Comparison of ENCODE assay signal across 13 cellular contexts in genomic region chr2:215432759-215433594, GRCh38. TPM values are rescaled to one million over a fixed set of nuclear protein-coding genes. Genes with fewer than 3 reads are reported as not detected.
DNase-seq lines count a peak whose midpoint lies in the region; ATAC-seq, FAIRE-seq and TF ChIP-seq lines count a peak whose summit lies in the region.
"Had no signal": no experiment of that assay in that cellular context is flagged by ENCODE, and none has a peak within 500 bp of the region (broad histone marks: within the 10 kb centered on the region; RNA-seq: fewer than 3 reads in every experiment).

No MANE protein-coding gene starts in this region.

- peak overlapping the region; percentile 89 for H3K4me2 ChIP-seq in HepG2 (ENCODE audit: low read depth, low read length)

- POLR2A ChIA-PET in HepG2 (lab: Yijun Ruan, JAX) = interaction anchor here (0.7 to 5.8 kb wide), 12 partner anchors 8 to 401 kb away, joined by 3 to 118 read pairs (median 4); no protein-coding TSS in a partner anchor

- peaks cover 63% of the 10 kb centered on the region for H4K20me1 ChIP-seq in HepG2 (ENCODE audit: insufficient read depth, low read length)

- ATAC-seq in HepG2 = no peak
- no peak for ATAC-seq in HG02885 (IDR thresholded peaks at IDR 0.05; ENCODE audit: poor library complexity, unreplicated experiment)
- no peak for ATAC-seq in GM21576 (IDR thresholded peaks at IDR 0.05; ENCODE audit: unreplicated experiment)
- ATAC-seq: stimulated activated naive CD8-positive, alpha-beta T cell treated with anti-CD3 and anti-CD28 coated beads, Interleukin-15, amount 100 ng/mL, for 72 hours had no signal

- intact Hi-C loops in HepG2 (cut with micrococcal nuclease; ENCODE audit: unreplicated experiment) = loop anchor here (2.0 kb wide), 1 partner anchor 488 kb away; no protein-coding TSS in a partner anchor

- 75% methylated on average over 8 of the region's 8 CpGs for WGBS in HepG2 (ENCODE audit: low lambda C conversion rate)
- 97% methylated on average over 8 of the region's 8 CpGs for WGBS in suprapubic skin

- no peak for TF ChIP-seq CTCF in choroid plexus epithelial cell (conservative IDR thresholded peaks at IDR 0.05; ENCODE audit: low read depth, low read length)
- no peak for TF ChIP-seq CTCF in HepG2 (CRISPR knock-in tag; IDR thresholded peaks at IDR 0.05)
- TF ChIP-seq CTCF in suprapubic skin (IDR thresholded peaks at IDR 0.05) = no peak

- TF ChIP-seq EP300 in HepG2 (IDR thresholded peaks at IDR 0.05; ENCODE audit: low read depth in 2 of 2, low read length in 2 of 2) (no peak), HepG2 (CRISPR knock-in tag; IDR thresholded peaks at IDR 0.05; ENCODE audit: borderline replicate concordance) (no peak), suprapubic skin (IDR thresholded peaks at IDR 0.05) (no peak)

- FAIRE-seq in HTR-8/SVneo (lab: Jason Lieb, UNC) = peak; percentile 13
- FAIRE-seq in HepG2 (lab: Jason Lieb, UNC) = no peak

- H3K4me1 ChIP-seq in HepG2 (ENCODE audit: insufficient read depth, low read length) (peaks cover 73% of the 10 kb centered on the region), suprapubic skin (peaks cover 29% of the 10 kb centered on the region)

- H3K27me3 ChIP-seq in HepG2 (ENCODE audit: control insufficient read depth in 1 of 2, insufficient read depth in 2 of 2, low read length in 2 of 2) = no peaks in the 10 kb centered on the region; a peak in 1 of 5 replicates
- peaks cover 27% of the 10 kb centered on the region for H3K27me3 ChIP-seq in suprapubic skin

- no TSS peak for BruUV-seq in HepG2 (replicated peaks; lab: Mats Ljungman, UMichigan)

- H3K27ac ChIP-seq in HepG2 (ENCODE audit: extremely low read length, insufficient read depth, low read length) (peak overlapping the region; percentile 71), suprapubic skin (peak overlapping the region; percentile 46)

- TF ChIP-seq RAD21 in HepG2 (CRISPR knock-in tag; IDR thresholded peaks at IDR 0.05) = no peak

- in situ Hi-C loops in HepG2 (cut with HindIII; ENCODE audit: extremely low pct_ligation_motif_present, low pct_unique_long_range_greater_than_20kb) = loop anchor here (5.0 kb wide), 2 partner anchors 184 to 489 kb away; no protein-coding TSS in a partner anchor

- peak overlapping the region; percentile 77 for H3K4me3 ChIP-seq in choroid plexus epithelial cell (ENCODE audit: low read depth, low read length)
- H3K4me3 ChIP-seq in HepG2 (replicated peaks in 1 of 3; ENCODE audit: insufficient read depth in 1 of 3, low read depth in 2 of 3, low read length in 3 of 3) = peak overlapping the region; percentile 64 to 99 (median 95)
- H3K4me3 ChIP-seq in suprapubic skin = no peak overlapping the region

- H3K9ac ChIP-seq in HepG2 (ENCODE audit: insufficient read depth, low read depth, low read length) = peak overlapping the region; percentile 64

- peak; percentile 28 to 52; a peak in 3 of 4 replicates for TF ChIP-seq POLR2A in HepG2 (IDR thresholded peaks at IDR 0.05; ENCODE audit: insufficient read depth in 1 of 2, low read depth in 2 of 2, low read length in 2 of 2)
- TF ChIP-seq POLR2A in suprapubic skin (IDR thresholded peaks at IDR 0.05) = no peak

- no peak overlapping the region for H2AFZ ChIP-seq in HepG2 (ENCODE audit: low read length)

- H3K9me3 ChIP-seq in HepG2 (ENCODE audit: low read length) (no peaks in the 10 kb centered on the region), suprapubic skin (no peaks in the 10 kb centered on the region)

- CTCF ChIA-PET in HepG2 (lab: Yijun Ruan, JAX; ENCODE audit: low intra/inter-chr PET ratio, low total read pairs) = no interaction called here

- peaks cover 72% of the 10 kb centered on the region for H3K79me2 ChIP-seq in HepG2 (ENCODE audit: insufficient read depth, low read length)

- H3K36me3 ChIP-seq in HepG2 (replicated peaks in 1 of 2; ENCODE audit: control insufficient read depth in 1 of 2, insufficient read depth in 2 of 2, low read length in 2 of 2) = peaks cover 18 to 55% of the 10 kb centered on the region in 2 experiments
- H3K36me3 ChIP-seq in suprapubic skin = no peaks in the 10 kb centered on the region

- DNase-seq in HTR-8/SVneo (ENCODE audit: insufficient read length, low spot score) (no peak), choroid plexus epithelial cell (ENCODE audit: low read depth) (peak; percentile 75), HepG2 (ENCODE audit: low spot score) (no peak), suprapubic skin (ENCODE audit: low spot score in 2 of 2) (no peak), NOMO-1 (lab: John Stamatoyannopoulos, UW; ENCODE audit: unreplicated experiment in 2 of 2) (no peak)
- DNase-seq in activated CD8-positive, alpha-beta memory T cell treated with anti-CD3 and anti-CD28 coated beads, Interleukin-2, amount 50 U/mL, for 4 hours = no peak
- DNase-seq: MV-4-11; NCI-H446; stimulated activated CD4-positive, alpha-beta T cell treated with anti-CD3 and anti-CD28 coated beads, Interleukin-4, amount 100 ng/mL, for 24 hours; stimulated activated naive CD8-positive, alpha-beta T cell treated with anti-CD3 and anti-CD28 coated beads, Interleukin-15, amount 100 ng/mL, for 72 hours; T1000 had no signal

TF ChIP-seq in HepG2, 621 proteins besides CTCF, POLR2A, EP300 and RAD21 (continues in another document):
- TF ChIP-seq GZF1 (CRISPR knock-in tag; IDR thresholded peaks at IDR 0.05) = no peak
- TF ChIP-seq TAF1 (CRISPR knock-in tag; IDR thresholded peaks at IDR 0.05) = no peak
- no peak for TF ChIP-seq ZNF546 (CRISPR knock-in tag; conservative IDR thresholded peaks at IDR 0.05)
- no peak for TF ChIP-seq CHD2 (IDR thresholded peaks at IDR 0.05; ENCODE audit: low read depth, low read length)
- TF ChIP-seq, protein P1, sequence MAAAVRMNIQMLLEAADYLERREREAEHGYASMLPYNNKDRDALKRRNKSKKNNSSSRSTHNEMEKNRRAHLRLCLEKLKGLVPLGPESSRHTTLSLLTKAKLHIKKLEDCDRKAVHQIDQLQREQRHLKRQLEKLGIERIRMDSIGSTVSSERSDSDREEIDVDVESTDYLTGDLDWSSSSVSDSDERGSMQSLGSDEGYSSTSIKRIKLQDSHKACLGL (CRISPR knock-in tag; IDR thresholded peaks at IDR 0.05) = no peak
- no peak for TF ChIP-seq HNF1B (CRISPR knock-in tag; IDR thresholded peaks at IDR 0.05)

RNA-seq across cellular contexts. Expression of gene FN1, which starts 2.9 kb away (rescaled TPM):
- total RNA-seq in HepG2 (2016; rRNA removed; fragmentation: Illumina TruSeq; extraction: Trizol) (1,029 and 1,847 TPM in 2 replicates), suprapubic skin (10 to 100 TPM; 45.8 to 78.1 (median 52.7) TPM)
- 126 and 147 TPM in 2 replicates for total RNA-seq in HepG2 (2016; cell fraction: cytosol; rRNA removed; fragmentation: Illumina TruSeq; extraction: Trizol; ENCODE audit: low read depth)
- 854 and 1,853 TPM in 2 replicates for total RNA-seq in HepG2 (2016; cell fraction: insoluble cytoplasmic fraction; rRNA removed; fragmentation: Illumina TruSeq; extraction: Trizol)
- 296 and 350 TPM in 2 replicates for total RNA-seq in HepG2 (2016; cell fraction: membrane; rRNA removed; fragmentation: Illumina TruSeq; extraction: Trizol)
- total RNA-seq in HepG2 (2016; cell fraction: nucleus; rRNA removed; fragmentation: Illumina TruSeq; extraction: Trizol) = 2,550 and 3,138 TPM in 2 replicates
- polyA plus RNA-seq in HepG2 (2011; rRNA removed) = 6,471 and 8,294 TPM in 2 replicates
- 5,228 and 6,020 TPM in 2 replicates for polyA plus RNA-seq in HepG2 (2011; cell fraction: cytosol; rRNA removed)
- 7,071 and 7,329 TPM in 2 replicates for polyA plus RNA-seq in HepG2 (2011; cell fraction: nucleus; rRNA removed)
- polyA plus RNA-seq in HepG2 (2012) = 6,919 and 7,291 TPM in 2 replicates
- 105 and 116 TPM in 2 replicates for polyA plus RNA-seq in HepG2 (2016; cell fraction: cytosol; fragmentation: Illumina TruSeq; extraction: Trizol; ENCODE audit: low read depth)
- polyA plus RNA-seq in HepG2 (2016; cell fraction: insoluble cytoplasmic fraction; fragmentation: Illumina TruSeq; extraction: Trizol; ENCODE audit: low read depth) = 930 and 1,012 TPM in 2 replicates
- 206 and 247 TPM in 2 replicates for polyA plus RNA-seq in HepG2 (2016; cell fraction: membrane; fragmentation: Illumina TruSeq; extraction: Trizol; ENCODE audit: low read depth)
- 3,833 and 4,011 TPM in 2 replicates for polyA plus RNA-seq in HepG2 (2016; cell fraction: nucleus; fragmentation: Illumina TruSeq; extraction: Trizol; ENCODE audit: insufficient read depth, low read depth)
- polyA minus RNA-seq in HepG2 (2011; rRNA and poly(A)+ RNA removed; ENCODE audit: low replicate concordance) = 4.7 and 8,343 TPM in 2 replicates
- 6,416 and 9,415 TPM in 2 replicates for polyA minus RNA-seq in HepG2 (2011; cell fraction: cytosol; rRNA and poly(A)+ RNA removed)
- polyA minus RNA-seq in HepG2 (2011; cell fraction: nucleus; rRNA and poly(A)+ RNA removed) = 5,814 and 6,553 TPM in 2 replicates

Comparison
In these comparisons a context has a peak if more than half of its experiments do, and no peak if none do; other contexts are left out.
1. POLR2A ChIP-seq: peak in HepG2 (2 of 2); none in suprapubic skin (0 of 2).